In the genomic region with DNA sequence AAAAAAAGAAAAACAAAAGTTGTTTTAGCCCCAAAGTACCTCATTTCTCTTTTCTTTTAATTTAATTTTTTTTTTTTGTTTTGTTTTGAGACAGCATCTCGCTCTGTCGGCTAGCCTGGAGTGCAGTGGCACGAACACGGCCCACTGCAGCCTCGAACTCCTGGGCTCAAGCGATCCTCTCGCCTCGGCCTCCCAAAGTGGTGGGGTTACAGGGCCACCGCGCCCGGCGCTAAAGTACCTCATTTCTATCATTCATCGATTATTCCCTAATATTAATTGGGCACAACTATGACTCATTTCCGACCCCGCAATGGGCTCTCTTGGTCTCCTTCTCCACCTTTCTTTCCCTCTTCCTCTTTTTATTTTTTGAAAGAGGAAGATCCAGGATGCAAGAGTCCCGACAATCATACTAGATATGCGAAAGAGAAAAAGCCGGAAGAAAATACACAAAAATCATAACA, we compare ENCODE assay signal across 8 cellular contexts. TPM values are rescaled to one million over a fixed set of nuclear protein-coding genes. Genes with fewer than 3 reads are reported as not detected.
DNase-seq lines count a peak whose midpoint lies in the region; ATAC-seq and TF ChIP-seq lines count a peak whose summit lies in the region.

No MANE protein-coding gene starts in this region.

- intact Hi-C loops in left colon (cut with DNase I, micrococcal nuclease), result no loop called here

- DNase-seq in stimulated activated naive CD8-positive, alpha-beta T cell treated with anti-CD3 and anti-CD28 coated beads, Interleukin-15, Interleukin-2, amounts not matched to agents 100 U/mL and 50 U/mL, for 24 hours, result no peak
- DNase-seq in activated T-cell treated with anti-CD3 and anti-CD28 coated beads, Interleukin-2, amount 50 U/mL, for 72 hours, result no peak
- DNase-seq in left colon (no peak), tibial nerve (ENCODE audit: low spot score in 2 of 2) (no peak), ecto neural progenitor cell (ENCODE audit: low spot score) (no peak), hepatic stellate cell (ENCODE audit: low spot score) (no peak), mucosa of gallbladder (ENCODE audit: low spot score) (no peak)

- no peak for TF ChIP-seq POLR2A in tibial nerve (IDR thresholded peaks at IDR 0.05)

- peak overlapping the region; percentile 99 for H3K27ac Mint-ChIP-seq in stimulated activated naive CD8-positive, alpha-beta T cell treated with anti-CD3 and anti-CD28 coated beads, Interleukin-15, Interleukin-2, amounts not matched to agents 100 ng/mL and 50 ng/mL, for 24 hours
- peak overlapping the region; percentile 98 for H3K27ac Mint-ChIP-seq in activated T-cell treated with anti-CD3 and anti-CD28 coated beads, Interleukin-2, amount 50 U/mL, for 72 hours

- ATAC-seq in stimulated activated naive CD8-positive, alpha-beta T cell treated with anti-CD3 and anti-CD28 coated beads, Interleukin-15, Interleukin-2, amounts not matched to agents 100 U/mL and 50 U/mL, for 24 hours, result no peak
- no peak for ATAC-seq in activated T-cell treated with anti-CD3 and anti-CD28 coated beads, Interleukin-2, amount 50 U/mL, for 72 hours (replicated peaks in 1 of 2)
- ATAC-seq in left colon, result peak; percentile 57

- H3K27ac ChIP-seq in tibial nerve, result peak overlapping the region; percentile 85 to 93 (median 90)

- peak overlapping the region; percentile 90 for H3K4me3 Mint-ChIP-seq in stimulated activated naive CD8-positive, alpha-beta T cell treated with anti-CD3 and anti-CD28 coated beads, Interleukin-15, Interleukin-2, amounts not matched to agents 100 ng/mL and 50 ng/mL, for 24 hours
- peak overlapping the region; percentile 87 to 96 for H3K4me3 Mint-ChIP-seq in activated T-cell treated with anti-CD3 and anti-CD28 coated beads, Interleukin-2, amount 50 U/mL, for 72 hours

- peaks cover 0 to 7% (median 0%) of the 10 kb centered on the region in 3 donors for H3K36me3 ChIP-seq in tibial nerve

- H3K36me3 Mint-ChIP-seq in stimulated activated naive CD8-positive, alpha-beta T cell treated with anti-CD3 and anti-CD28 coated beads, Interleukin-15, Interleukin-2, amounts not matched to agents 100 ng/mL and 50 ng/mL, for 24 hours (ENCODE audit: low read depth), result peaks cover 28% of the 10 kb centered on the region
- H3K36me3 Mint-ChIP-seq in activated T-cell treated with anti-CD3 and anti-CD28 coated beads, Interleukin-2, amount 50 U/mL, for 72 hours (ENCODE audit: insufficient read depth in 2 of 2), result peaks cover 2 to 6% of the 10 kb centered on the region in 2 donors

- peaks cover 50% of the 10 kb centered on the region for H3K4me1 Mint-ChIP-seq in stimulated activated naive CD8-positive, alpha-beta T cell treated with anti-CD3 and anti-CD28 coated beads, Interleukin-15, Interleukin-2, amounts not matched to agents 100 ng/mL and 50 ng/mL, for 24 hours (ENCODE audit: low read depth)
- peaks cover 51% of the 10 kb centered on the region for H3K4me1 Mint-ChIP-seq in activated T-cell treated with anti-CD3 and anti-CD28 coated beads, Interleukin-2, amount 50 U/mL, for 72 hours (ENCODE audit: low read depth)

- H3K4me1 ChIP-seq in tibial nerve, result peaks cover 0 to 41% (median 21%) of the 10 kb centered on the region in 4 donors

- no peaks in the 10 kb centered on the region for H3K27me3 ChIP-seq in tibial nerve

- WGBS in tibial nerve, 2 donors, result 52 to 53% methylated on average over 18 of the region's 18 CpGs

- TF ChIP-seq CTCF in tibial nerve (IDR thresholded peaks at IDR 0.05), result no peak

- H3K9me3 ChIP-seq in tibial nerve, result no peaks in the 10 kb centered on the region

- peak overlapping the region; percentile 33 to 62 (median 54) for H3K4me3 ChIP-seq in tibial nerve

- no peaks in the 10 kb centered on the region for H3K27me3 Mint-ChIP-seq in stimulated activated naive CD8-positive, alpha-beta T cell treated with anti-CD3 and anti-CD28 coated beads, Interleukin-15, Interleukin-2, amounts not matched to agents 100 ng/mL and 50 ng/mL, for 24 hours
- H3K27me3 Mint-ChIP-seq in activated T-cell treated with anti-CD3 and anti-CD28 coated beads, Interleukin-2, amount 50 U/mL, for 72 hours (ENCODE audit: low read depth), result no peaks in the 10 kb centered on the region

- TF ChIP-seq EP300 in tibial nerve (IDR thresholded peaks at IDR 0.05), result no peak

- H3K9me3 Mint-ChIP-seq in stimulated activated naive CD8-positive, alpha-beta T cell treated with anti-CD3 and anti-CD28 coated beads, Interleukin-15, Interleukin-2, amounts not matched to agents 100 ng/mL and 50 ng/mL, for 24 hours, result no peaks in the 10 kb centered on the region
- H3K9me3 Mint-ChIP-seq in activated T-cell treated with anti-CD3 and anti-CD28 coated beads, Interleukin-2, amount 50 U/mL, for 72 hours, result no peaks in the 10 kb centered on the region

RNA-seq across cellular contexts. Expression of a gene that starts 0.5 kb away (rescaled TPM):
- total RNA-seq in activated T-cell treated with anti-CD3 and anti-CD28 coated beads, Interleukin-2, amount 50 U/mL, for 72 hours, result 100 to 1,000 TPM; 172 to 184 TPM
- total RNA-seq in left colon (10 to 100 TPM; 31.4 to 49.6 TPM), tibial nerve (100 to 1,000 TPM in 2 of 4 donors, 10 to 100 TPM in 2; 88.2 to 117 (median 96.0) TPM), mucosa of gallbladder (94.2 TPM)

RNA-seq across cellular contexts. Expression of a gene that starts 13.3 kb away (rescaled TPM):
- 10 to 100 TPM; 53.2 to 59.7 TPM for total RNA-seq in activated T-cell treated with anti-CD3 and anti-CD28 coated beads, Interleukin-2, amount 50 U/mL, for 72 hours
- total RNA-seq in left colon (10 to 100 TPM; 63.6 to 68.0 TPM), tibial nerve (100 to 1,000 TPM in 2 of 4 donors, 10 to 100 TPM in 2; 49.2 to 184 (median 96.6) TPM), mucosa of gallbladder (75.1 TPM)

RNA-seq across cellular contexts. Expression of a gene that starts 22.9 kb away (rescaled TPM):
- 100 to 1,000 TPM in 1 of 2 donors, 10 to 100 TPM in 1; 94.3 to 118 TPM for total RNA-seq in activated T-cell treated with anti-CD3 and anti-CD28 coated beads, Interleukin-2, amount 50 U/mL, for 72 hours
- total RNA-seq in left colon (100 to 1,000 TPM in 1 of 2 donors, 10 to 100 TPM in 1; 82.0 to 108 TPM), tibial nerve (10 to 100 TPM; 22.8 to 69.6 (median 38.6) TPM), mucosa of gallbladder (51.0 TPM)

RNA-seq across cellular contexts. Expression of a gene that starts 25.7 kb away (rescaled TPM):
- 100 to 1,000 TPM; 103 to 137 TPM for total RNA-seq in activated T-cell treated with anti-CD3 and anti-CD28 coated beads, Interleukin-2, amount 50 U/mL, for 72 hours
- total RNA-seq in left colon (10 to 100 TPM; 79.5 to 86.2 TPM), tibial nerve (10 to 100 TPM; 75.4 to 90.8 (median 80.6) TPM), mucosa of gallbladder (95.5 TPM)

RNA-seq across cellular contexts. Expression of a gene that starts 27.2 kb away (rescaled TPM):
- total RNA-seq in activated T-cell treated with anti-CD3 and anti-CD28 coated beads, Interleukin-2, amount 50 U/mL, for 72 hours, result 10 to 100 TPM in 1 of 2 donors, 1 to 10 TPM in 1; 8.9 to 10.4 TPM
- 1 to 10 TPM; 1.1 to 2.0 TPM for total RNA-seq in left colon
- total RNA-seq in tibial nerve, result 1 to 10 TPM in 3 of 4 donors, under 1 TPM in 1; 0.21 to 5.7 (median 3.6) TPM
- 3.8 TPM for total RNA-seq in mucosa of gallbladder
